In genomic region chr17:38456031-38456815, GRCh38 we compare ENCODE assay signal across 9 cellular contexts. TPM values are rescaled to one million over a fixed set of nuclear protein-coding genes. Genes with fewer than 3 reads are reported as not detected.
A peak's percentile ranks its signal among the peaks of the same experiment; 100 is the strongest.
DNase-seq lines count a peak whose midpoint lies in the region; ATAC-seq and TF ChIP-seq lines count a peak whose summit lies in the region.
"Had no signal": no experiment of that assay in that cellular context is flagged by ENCODE, and none has a peak within 500 bp of the region (broad histone marks: within the 10 kb centered on the region; RNA-seq: fewer than 3 reads in every experiment).

No MANE protein-coding gene starts in this region.

- intact Hi-C loops in HCT116 (cut with micrococcal nuclease) = no loop called here
- intact Hi-C loops in spleen (cut with DNase I; ENCODE audit: low total_unique reads) = no loop called here
- intact Hi-C loops in thyroid gland (cut with DNase I) = no loop called here

- H3K27me3 ChIP-seq in HCT116 (ENCODE audit: insufficient read depth, low read length) (no peaks in the 10 kb centered on the region), SJCRH30 (no peaks in the 10 kb centered on the region), spleen (replicated peaks in 1 of 7) (peaks cover 0 to 53% (median 7%) of the 10 kb centered on the region in 7 donors), thyroid gland (no peaks in the 10 kb centered on the region)

- H3K27ac ChIP-seq in HCT116 (ENCODE audit: low read depth, low read length) (no peak overlapping the region), SJCRH30 (peak overlapping the region; percentile 91), spleen (peak overlapping the region in 6 of 8 donors; percentile 58 to 88 (median 80)), thyroid gland (peak overlapping the region in 1 of 3 donors; percentile 40)

- H3K4me3 ChIP-seq in HCT116 (replicated peaks in 1 of 2; ENCODE audit: low read depth in 1 of 2, low read length in 2 of 2) (no peak overlapping the region), SJCRH30 (no peak overlapping the region; the same call in 1 of the 2 replicates), foreskin fibroblast (ENCODE audit: low read depth in 1 of 2, low read length in 2 of 2) (peak overlapping the region; percentile 57 to 80), spleen (peak overlapping the region in 5 of 8 donors; percentile 7 to 66 (median 23)), thyroid gland (replicated peaks in 1 of 3) (no peak overlapping the region)

- POLR2A ChIA-PET in HCT116 (lab: Charles Lee) = interaction anchor here (0.6 kb wide), 1 partner anchor 352 kb away, joined by 3 read pairs; no protein-coding TSS in a partner anchor

- TF ChIP-seq POLR2A in HCT116 (IDR thresholded peaks at IDR 0.05; ENCODE audit: borderline replicate concordance, extremely low read depth, insufficient read depth, insufficient read length) (no peak), spleen (IDR thresholded peaks at IDR 0.05) (no peak), thyroid gland (IDR thresholded peaks at IDR 0.05) (no peak)

- no peak for TF ChIP-seq RAD21 in HCT116 (IDR thresholded peaks at IDR 0.05; ENCODE audit: low read depth)

- 0 out of 2 replicates have a peak overlapping the region, but pooled peaks have one; percentile 68 for H3K9ac ChIP-seq in HCT116 (ENCODE audit: low read length)

- 0 out of 2 replicates have a peak overlapping the region, but pooled peaks have one; percentile 97 for H3K4me2 ChIP-seq in HCT116 (ENCODE audit: low read length)

- no TSS peak for BruUV-seq in HCT116 (replicated peaks; lab: Mats Ljungman, UMichigan)

- H3K9me2 ChIP-seq in HCT116 (ENCODE audit: insufficient read depth) = no peaks in the 10 kb centered on the region

- no peak overlapping the region for H2AFZ ChIP-seq in HCT116 (ENCODE audit: low read depth, low read length, poor library complexity, severe bottlenecking)

- no peak for ATAC-seq in HCT116
- no peak for ATAC-seq in GM19397 (IDR thresholded peaks at IDR 0.05; ENCODE audit: unreplicated experiment)

- DNase-seq in HCT116 (ENCODE audit: low read depth, low spot score) (no peak), SJCRH30 (peak; percentile 79 to 86), foreskin fibroblast (no peak), spleen (no peak), NCI-H128 (lab: John Stamatoyannopoulos, UW; ENCODE audit: unreplicated experiment) (no peak), thyroid gland (no peak)
- DNase-seq: GOT3; stimulated activated CD4-positive, alpha-beta T cell treated with anti-CD3 and anti-CD28 coated beads, Interleukin-4, amount 100 ng/mL, for 1 hour had no signal

- CTCF ChIA-PET in HCT116 (lab: Charles Lee) = interaction anchor here (0.8 to 1.6 kb wide), 5 partner anchors 9 to 32 kb away, joined by 3 to 4 read pairs (median 3); no protein-coding TSS in a partner anchor

- H3K9me3 ChIP-seq in HCT116 (ENCODE audit: control insufficient read depth in 1 of 2, insufficient read depth in 1 of 2, low read depth in 1 of 2, low read length in 2 of 2) (no peaks in the 10 kb centered on the region), SJCRH30 (replicated peaks) (no peaks in the 10 kb centered on the region), spleen (no peaks in the 10 kb centered on the region), thyroid gland (no peaks in the 10 kb centered on the region)

- TF ChIP-seq CTCF in HCT116 (IDR thresholded peaks at IDR 0.05 in 2 of 3, conservative IDR thresholded peaks at IDR 0.05 in 1 of 3; ENCODE audit: borderline replicate concordance in 1 of 3, insufficient read depth in 1 of 3, low read depth in 2 of 3, low read length in 2 of 3) (peak in 2 of 3 experiments; percentile 39 to 44; a peak in 4 of 6 replicates), foreskin fibroblast (IDR thresholded peaks at IDR 0.05; ENCODE audit: low read depth, low read length) (peak; percentile 39), spleen (IDR thresholded peaks at IDR 0.05 in 8 of 11, conservative IDR thresholded peaks at IDR 0.05 in 3 of 11) (peak in 1 of 11 experiments; percentile 20), thyroid gland (IDR thresholded peaks at IDR 0.05) (no peak)

- H3K36me3 ChIP-seq in HCT116 (ENCODE audit: control insufficient read depth in 1 of 2, insufficient read depth in 2 of 2, low read length in 2 of 2) (no peaks in the 10 kb centered on the region; a peak in 2 of 4 replicates), SJCRH30 (peaks cover 16% of the 10 kb centered on the region), spleen (peaks cover 0 to 37% (median 6%) of the 10 kb centered on the region in 6 donors), thyroid gland (no peaks in the 10 kb centered on the region)

- H4K20me1 ChIP-seq in HCT116 (ENCODE audit: insufficient read depth) = no peaks in the 10 kb centered on the region

- WGBS in spleen, 5 donors = 54 to 69% (median 61%) methylated on average over 9 of the region's 9 CpGs
- 87 to 92% methylated on average over 8 to 9 of the region's 9 CpGs for WGBS in thyroid gland, 2 donors

- RAD21 ChIA-PET in HCT116 (lab: Charles Lee; ENCODE audit: low non-redundant PET in 1 of 2, low total read pairs in 2 of 2, uncharacterized antibody in 2 of 2, unreplicated experiment in 2 of 2) = no interaction called here

- H3K4me1 ChIP-seq in HCT116 (ENCODE audit: control insufficient read depth in 1 of 2, insufficient read depth in 2 of 2, low read length in 2 of 2) (peaks cover 32 to 45% of the 10 kb centered on the region in 2 experiments), SJCRH30 (peaks cover 46% of the 10 kb centered on the region), spleen (peaks cover 9 to 96% (median 70%) of the 10 kb centered on the region in 6 donors), thyroid gland (peaks cover 0 to 30% of the 10 kb centered on the region in 2 donors)

- peaks cover 7% of the 10 kb centered on the region; the same call in 1 of the 2 replicates for H3K79me2 ChIP-seq in HCT116 (ENCODE audit: insufficient read depth, low read length)

TF ChIP-seq in HCT116, 20 proteins besides CTCF, POLR2A, EP300 and RAD21:
- TF ChIP-seq EZH2phosphoT487 (IDR thresholded peaks at IDR 0.05; ENCODE audit: borderline replicate concordance) (no peak), ELF1 (IDR thresholded peaks at IDR 0.05; ENCODE audit: borderline replicate concordance, low read depth) (no peak), JUND (IDR thresholded peaks at IDR 0.05) (no peak), SRF (IDR thresholded peaks at IDR 0.05; ENCODE audit: low read depth) (no peak), MAX (IDR thresholded peaks at IDR 0.05) (no peak), SP1 (IDR thresholded peaks at IDR 0.05; ENCODE audit: low read depth) (no peak), CBX3 (IDR thresholded peaks at IDR 0.05; ENCODE audit: low read depth) (no peak), YY1 (IDR thresholded peaks at IDR 0.05; ENCODE audit: extremely low read depth, insufficient replicate concordance, low read depth, low read length) (no peak), TCF7L2 (IDR thresholded peaks at IDR 0.05; ENCODE audit: borderline replicate concordance, extremely low read depth, insufficient read depth, insufficient read length) (no peak), SIN3A (IDR thresholded peaks at IDR 0.05; ENCODE audit: low read depth) (no peak), EGR1 (IDR thresholded peaks at IDR 0.05; ENCODE audit: low read depth) (no peak)
- TF ChIP-seq, protein P1, sequence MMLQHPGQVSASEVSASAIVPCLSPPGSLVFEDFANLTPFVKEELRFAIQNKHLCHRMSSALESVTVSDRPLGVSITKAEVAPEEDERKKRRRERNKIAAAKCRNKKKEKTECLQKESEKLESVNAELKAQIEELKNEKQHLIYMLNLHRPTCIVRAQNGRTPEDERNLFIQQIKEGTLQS (IDR thresholded peaks at IDR 0.05) = no peak
- TF ChIP-seq, protein P2, sequence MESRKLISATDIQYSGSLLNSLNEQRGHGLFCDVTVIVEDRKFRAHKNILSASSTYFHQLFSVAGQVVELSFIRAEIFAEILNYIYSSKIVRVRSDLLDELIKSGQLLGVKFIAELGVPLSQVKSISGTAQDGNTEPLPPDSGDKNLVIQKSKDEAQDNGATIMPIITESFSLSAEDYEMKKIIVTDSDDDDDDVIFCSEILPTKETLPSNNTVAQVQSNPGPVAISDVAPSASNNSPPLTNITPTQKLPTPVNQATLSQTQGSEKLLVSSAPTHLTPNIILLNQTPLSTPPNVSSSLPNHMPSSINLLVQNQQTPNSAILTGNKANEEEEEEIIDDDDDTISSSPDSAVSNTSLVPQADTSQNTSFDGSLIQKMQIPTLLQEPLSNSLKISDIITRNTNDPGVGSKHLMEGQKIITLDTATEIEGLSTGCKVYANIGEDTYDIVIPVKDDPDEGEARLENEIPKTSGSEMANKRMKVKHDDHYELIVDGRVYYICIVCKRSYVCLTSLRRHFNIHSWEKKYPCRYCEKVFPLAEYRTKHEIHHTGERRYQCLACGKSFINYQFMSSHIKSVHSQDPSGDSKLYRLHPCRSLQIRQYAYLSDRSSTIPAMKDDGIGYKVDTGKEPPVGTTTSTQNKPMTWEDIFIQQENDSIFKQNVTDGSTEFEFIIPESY (IDR thresholded peaks at IDR 0.05; ENCODE audit: extremely low read depth, insufficient replicate concordance, low read length) = no peak

RNA-seq across cellular contexts. Expression of gene ARHGAP23, which starts 28.0 kb away (rescaled TPM):
- 41.0 TPM for total RNA-seq in HCT116 (2021; ENCODE audit: unreplicated experiment)
- 19.5 and 21.5 TPM in 2 replicates for polyA plus RNA-seq in HCT116 (2012)
- total RNA-seq in SJCRH30 (2014; rRNA removed; shearing (Covaris generic)) = 35.7 and 37.9 TPM in 2 replicates
- total RNA-seq in spleen = 100 to 1,000 TPM in 4 of 7 donors, 10 to 100 TPM in 3; 60.5 to 250 (median 109) TPM
- polyA plus RNA-seq in spleen = 10 to 100 TPM in 1 of 3 donors, 1 to 10 TPM in 2; 7.5 to 35.4 (median 9.0) TPM
- total RNA-seq in thyroid gland = 10 to 100 TPM; 13.0 to 40.8 (median 24.6) TPM

Comparison
In these comparisons a context has a peak if more than half of its experiments do, and no peak if none do; other contexts are left out.
1. DNase-seq: peak in SJCRH30 (2 of 2); none in HCT116 (single experiment), foreskin fibroblast (0 of 2), spleen (single experiment), NCI-H128 (single experiment) and thyroid gland (0 of 2).
2. H3K4me3 ChIP-seq: peak in foreskin fibroblast (2 of 2) and spleen (5 of 8); none in HCT116 (0 of 2), SJCRH30 (single experiment) and thyroid gland (0 of 3).
3. CTCF ChIP-seq: peak in HCT116 (2 of 3) and foreskin fibroblast (single experiment); none in thyroid gland (0 of 6).